ENCODE assay signal across 15 cellular contexts in the genomic region with DNA sequence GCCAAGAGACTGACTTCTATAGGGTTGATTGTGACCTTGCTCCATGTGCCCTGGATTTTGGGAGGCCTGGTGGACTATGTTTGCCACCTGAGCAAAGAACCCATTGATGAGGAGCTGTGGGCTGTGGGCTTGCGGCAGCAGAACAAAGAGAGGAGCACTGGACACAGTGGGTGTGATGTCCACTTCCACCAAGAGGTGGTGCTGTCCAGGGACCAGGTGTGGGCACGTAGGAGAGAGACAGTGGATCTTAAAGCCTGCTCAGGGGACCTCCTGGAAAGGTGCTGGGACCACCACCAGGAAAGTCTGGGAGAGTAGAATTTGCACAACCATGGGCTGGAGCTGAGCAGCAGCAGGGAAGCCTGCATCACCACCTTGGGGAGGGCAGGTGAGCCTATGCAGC.
DNase-seq lines count a peak whose midpoint lies in the region; ATAC-seq and TF ChIP-seq lines count a peak whose summit lies in the region.
"Had no signal": no experiment of that assay in that cellular context is flagged by ENCODE, and none has a peak within 500 bp of the region (broad histone marks: within the 10 kb centered on the region; RNA-seq: fewer than 3 reads in every experiment).

No MANE protein-coding gene starts in this region.

- no peaks in the 10 kb centered on the region for H3K27me3 ChIP-seq in body of pancreas

- no peaks in the 10 kb centered on the region for H3K36me3 Mint-ChIP-seq in activated T-helper 1 cell treated with anti-CD3 and anti-CD28 coated beads, Interleukin-12 subunit alpha, Interleukin-12 subunit beta, Interleukin-2, Interleukin-4 antibody, amounts not matched to agents 30 ng/mL and 10 ng/mL and 1 ng/mL, durations not matched to agents 14 hours and 24 hours and 36 hours (ENCODE audit: low read depth)
- H3K36me3 Mint-ChIP-seq: activated naive CD4-positive, alpha-beta T cell treated with anti-CD3 and anti-CD28 coated beads, Interleukin-2, amount 50 U/mL, for 24 hours; CD8-positive, alpha-beta memory T cell; naive B cell had no signal

- no peak for TF ChIP-seq POLR2A in body of pancreas (IDR thresholded peaks at IDR 0.05)

- TF ChIP-seq CTCF in AG10803 (conservative IDR thresholded peaks at IDR 0.05; ENCODE audit: low read length) (peak; percentile 24), WI38 (IDR thresholded peaks at IDR 0.05; ENCODE audit: low read depth, low read length) (peak; percentile 28; the same call in 1 of the 2 replicates), body of pancreas (IDR thresholded peaks at IDR 0.05) (no peak)

- H3K4me1 Mint-ChIP-seq in activated T-helper 1 cell treated with anti-CD3 and anti-CD28 coated beads, Interleukin-12 subunit alpha, Interleukin-12 subunit beta, Interleukin-2, Interleukin-4 antibody, amounts not matched to agents 30 ng/mL and 10 ng/mL and 1 ng/mL, durations not matched to agents 14 hours and 24 hours and 36 hours (ENCODE audit: low read depth), result no peaks in the 10 kb centered on the region
- H3K4me1 Mint-ChIP-seq: activated naive CD4-positive, alpha-beta T cell treated with anti-CD3 and anti-CD28 coated beads, Interleukin-2, amount 50 U/mL, for 24 hours; CD8-positive, alpha-beta memory T cell; naive B cell had no signal

- peaks cover 6% of the 10 kb centered on the region for H3K4me1 ChIP-seq in body of pancreas

- DNase-seq in AG10803 (ENCODE audit: low read depth) (no peak), HEK293T (ENCODE audit: extremely low spot score) (peak; percentile 33), iPS-NIHi11 (ENCODE audit: low spot score) (peak; percentile 53), body of pancreas (no peak), NCI-H226 (no peak)
- no peak for DNase-seq in activated T-helper 1 cell treated with anti-CD3 and anti-CD28 coated beads, Interleukin-12 subunit alpha, Interleukin-12 subunit beta, Interleukin-2, Interleukin-4 antibody, amounts not matched to agents 30 ng/mL and 10 ng/mL and 1 ng/mL, durations not matched to agents 14 hours and 24 hours and 36 hours (ENCODE audit: low spot score)
- DNase-seq: CD8-positive, alpha-beta memory T cell; cortex of kidney; naive B cell; NCI-H345 had no signal

- WGBS in body of pancreas, 2 donors, result 57 to 67% methylated on average over 2 of the region's 2 CpGs

- no peaks in the 10 kb centered on the region for H3K9me3 ChIP-seq in body of pancreas

- no peak for ATAC-seq in body of pancreas
- ATAC-seq in HG02759 (IDR thresholded peaks at IDR 0.05; ENCODE audit: unreplicated experiment), result no peak
- ATAC-seq: sciatic nerve had no signal

- H3K27ac Mint-ChIP-seq in activated T-helper 1 cell treated with anti-CD3 and anti-CD28 coated beads, Interleukin-12 subunit alpha, Interleukin-12 subunit beta, Interleukin-2, Interleukin-4 antibody, amounts not matched to agents 30 ng/mL and 10 ng/mL and 1 ng/mL, durations not matched to agents 14 hours and 24 hours and 36 hours, result no peak overlapping the region
- H3K27ac Mint-ChIP-seq: activated naive CD4-positive, alpha-beta T cell treated with anti-CD3 and anti-CD28 coated beads, Interleukin-2, amount 50 U/mL, for 24 hours; CD8-positive, alpha-beta memory T cell; naive B cell; T-helper 2 cell treated with Interferon-gamma antibody and Interleukin-4, amounts not matched to agents 5 μg/mL and 100 μg/mL, for 36 hours had no signal

- no peak overlapping the region for H3K27ac ChIP-seq in body of pancreas

- H3K4me3 Mint-ChIP-seq in activated T-helper 1 cell treated with anti-CD3 and anti-CD28 coated beads, Interleukin-12 subunit alpha, Interleukin-12 subunit beta, Interleukin-2, Interleukin-4 antibody, amounts not matched to agents 30 ng/mL and 10 ng/mL and 1 ng/mL, durations not matched to agents 14 hours and 24 hours and 36 hours, result no peak overlapping the region
- H3K4me3 Mint-ChIP-seq: activated naive CD4-positive, alpha-beta T cell treated with anti-CD3 and anti-CD28 coated beads, Interleukin-2, amount 50 U/mL, for 24 hours; CD8-positive, alpha-beta memory T cell; naive B cell; T-helper 2 cell treated with Interferon-gamma antibody and Interleukin-4, amounts not matched to agents 5 μg/mL and 100 μg/mL, for 36 hours had no signal

- H3K4me3 ChIP-seq in AG10803 (ENCODE audit: low read length) (no peak overlapping the region), WI38 (ENCODE audit: low read depth, low read length) (no peak overlapping the region), body of pancreas (no peak overlapping the region)

- no peaks in the 10 kb centered on the region for H3K9me3 Mint-ChIP-seq in activated T-helper 1 cell treated with anti-CD3 and anti-CD28 coated beads, Interleukin-12 subunit alpha, Interleukin-12 subunit beta, Interleukin-2, Interleukin-4 antibody, amounts not matched to agents 30 ng/mL and 10 ng/mL and 1 ng/mL, durations not matched to agents 14 hours and 24 hours and 36 hours
- H3K9me3 Mint-ChIP-seq: activated naive CD4-positive, alpha-beta T cell treated with anti-CD3 and anti-CD28 coated beads, Interleukin-2, amount 50 U/mL, for 24 hours; T-helper 2 cell treated with Interferon-gamma antibody and Interleukin-4, amounts not matched to agents 5 μg/mL and 100 μg/mL, for 36 hours had no signal

- POLR2A ChIA-PET in HEK293T (lab: Yijun Ruan, JAX), result no interaction called here

- H3K36me3 ChIP-seq in body of pancreas (replicated peaks in 1 of 2; ENCODE audit: insufficient read depth in 1 of 2, low read depth in 2 of 2), result no peaks in the 10 kb centered on the region

- CTCF ChIA-PET in HEK293T (lab: Yijun Ruan, JAX), result no interaction called here

- H3K27me3 Mint-ChIP-seq in activated T-helper 1 cell treated with anti-CD3 and anti-CD28 coated beads, Interleukin-12 subunit alpha, Interleukin-12 subunit beta, Interleukin-2, Interleukin-4 antibody, amounts not matched to agents 30 ng/mL and 10 ng/mL and 1 ng/mL, durations not matched to agents 14 hours and 24 hours and 36 hours (ENCODE audit: insufficient read depth), result peaks cover 2% of the 10 kb centered on the region

- intact Hi-C loops in body of pancreas (cut with DNase I), result no loop called here
- intact Hi-C loops in activated T-helper 1 cell treated with anti-CD3 and anti-CD28 coated beads, Interleukin-12 subunit alpha, Interleukin-12 subunit beta, Interleukin-2, Interleukin-4 antibody, amounts not matched to agents 30 ng/mL and 10 ng/mL and 1 ng/mL, durations not matched to agents 14 hours and 24 hours and 36 hours (cut with micrococcal nuclease), result no loop called here

TF ChIP-seq in HEK293T, 16 proteins besides CTCF, POLR2A, EP300 and RAD21:
- TF ChIP-seq SP1 (IDR thresholded peaks at IDR 0.05), result no peak
- no peak for TF ChIP-seq FOXA1 (IDR thresholded peaks at IDR 0.05)
- TF ChIP-seq LEF1 (IDR thresholded peaks at IDR 0.05; ENCODE audit: borderline replicate concordance), result no peak
- TF ChIP-seq SUZ12 (IDR thresholded peaks at IDR 0.05), result no peak
- TF ChIP-seq L3MBTL2 (conservative IDR thresholded peaks at IDR 0.05), result no peak
- TF ChIP-seq BHLHE40 (IDR thresholded peaks at IDR 0.05; ENCODE audit: borderline replicate concordance), result no peak
- no peak for TF ChIP-seq ELF4 (IDR thresholded peaks at IDR 0.05)
- TF ChIP-seq CTBP1 (IDR thresholded peaks at IDR 0.05; ENCODE audit: borderline replicate concordance), result no peak
- TF ChIP-seq ARNT (IDR thresholded peaks at IDR 0.05), result no peak
- TF ChIP-seq PKNOX1 (IDR thresholded peaks at IDR 0.05), result no peak
- no peak for TF ChIP-seq FOXM1 (IDR thresholded peaks at IDR 0.05; ENCODE audit: borderline replicate concordance)
- no peak for TF ChIP-seq TARDBP (IDR thresholded peaks at IDR 0.05)
- TF ChIP-seq FOXK2 (IDR thresholded peaks at IDR 0.05), result no peak
- no peak for TF ChIP-seq ZNF384 (IDR thresholded peaks at IDR 0.05)
- no peak for TF ChIP-seq HDGF (IDR thresholded peaks at IDR 0.05; ENCODE audit: borderline replicate concordance)
- TF ChIP-seq NFRKB (IDR thresholded peaks at IDR 0.05), result no peak

Comparison
In these comparisons a context has a peak if more than half of its experiments do, and no peak if none do; other contexts are left out.
1. DNase-seq: peak in HEK293T (single experiment) and iPS-NIHi11 (single experiment); none in AG10803 (single experiment), body of pancreas (0 of 4), activated T-helper 1 cell treated with anti-CD3 and anti-CD28 coated beads, Interleukin-12 subunit alpha, Interleukin-12 subunit beta, Interleukin-2, Interleukin-4 antibody, amounts not matched to agents 30 ng/mL and 10 ng/mL and 1 ng/mL, durations not matched to agents 14 hours and 24 hours and 36 hours (single experiment) and NCI-H226 (single experiment).
2. CTCF ChIP-seq: peak in AG10803 (single experiment) and WI38 (single experiment); none in body of pancreas (0 of 7).